26 cellular contexts compared by ENCODE assay signal in genomic region chr4:112931001-112931400, GRCh38.
"Had no signal": no experiment of that assay in that cellular context is flagged by ENCODE, and none has a peak within 500 bp of the region (broad histone marks: within the 10 kb centered on the region; RNA-seq: fewer than 3 reads in every experiment).

No MANE protein-coding gene starts in this region.

- H3K4me2 ChIP-seq: neural progenitor cell had no signal

- H3K4me1 ChIP-seq: prostate gland, right atrium auricular region had no signal

- H3K9ac ChIP-seq: neural progenitor cell had no signal

- H3K27me3 ChIP-seq: esophagus muscularis mucosa, heart right ventricle, neural progenitor cell, right atrium auricular region, tibial nerve had no signal

- H3K4me3 Mint-ChIP-seq: activated naive CD4-positive, alpha-beta T cell treated with anti-CD3 and anti-CD28 coated beads, Interleukin-2, amount 50 U/mL, for 24 hours; activated T-cell treated with anti-CD3 and anti-CD28 coated beads, Interleukin-2, amount 50 U/mL, for 72 hours; dendritic cell treated with granulocyte-macrophage colony-stimulating factor and Interleukin-4, amounts not matched to agents 40 ng/mL and 50 ng/mL, for 4 days; immature natural killer cell; naive B cell; neural progenitor cell had no signal

- H3K9me3 ChIP-seq: esophagus muscularis mucosa, heart right ventricle, left ventricle myocardium inferior, mucosa of descending colon, prostate gland, right atrium auricular region, tibial nerve had no signal

- H3K4me1 Mint-ChIP-seq: activated naive CD4-positive, alpha-beta T cell treated with anti-CD3 and anti-CD28 coated beads, Interleukin-2, amount 50 U/mL, for 24 hours; immature natural killer cell; naive B cell had no signal

- H3K9me3 Mint-ChIP-seq: activated naive CD4-positive, alpha-beta T cell treated with anti-CD3 and anti-CD28 coated beads, Interleukin-2, amount 50 U/mL, for 24 hours; activated T-cell treated with anti-CD3 and anti-CD28 coated beads, Interleukin-2, amount 50 U/mL, for 72 hours; dendritic cell treated with granulocyte-macrophage colony-stimulating factor and Interleukin-4, amounts not matched to agents 40 ng/mL and 50 ng/mL, for 4 days; neural progenitor cell had no signal

- H2AFZ ChIP-seq: neural progenitor cell had no signal

- H3K27ac Mint-ChIP-seq: activated naive CD4-positive, alpha-beta T cell treated with anti-CD3 and anti-CD28 coated beads, Interleukin-2, amount 50 U/mL, for 24 hours; activated T-cell treated with anti-CD3 and anti-CD28 coated beads, Interleukin-2, amount 50 U/mL, for 72 hours; dendritic cell treated with granulocyte-macrophage colony-stimulating factor and Interleukin-4, amounts not matched to agents 40 ng/mL and 50 ng/mL, for 4 days; neural progenitor cell had no signal

- DNase-seq: activated CD4-positive, alpha-beta T cell treated with anti-CD3 and anti-CD28 coated beads, Interleukin-2, amount 50 U/mL, for 4 hours; activated gamma-delta T cell; activated T-cell treated with anti-CD3 and anti-CD28 coated beads, Interleukin-2, amount 50 U/mL, for 72 hours; cerebellar nuclear complex; effector CD8-positive, alpha-beta T cell; heart right ventricle; immature natural killer cell; kidney glomerular epithelial cell; left ventricle myocardium inferior; mammary epithelial cell; mucosa of descending colon; naive B cell; stimulated activated CD4-positive, alpha-beta T cell treated with anti-CD3 and anti-CD28 coated beads, Interleukin-12 subunit alpha, Interleukin-12 subunit beta, amount 100 ng/mL, for 4 hours; stimulated activated CD4-positive, alpha-beta T cell treated with anti-CD3 and anti-CD28 coated beads, Interleukin-2, amount 100 ng/mL, for 24 hours; stimulated activated naive CD4-positive, alpha-beta T cell treated with Interleukin-2 at 50 U/mL for 16 hours; WERI-Rb-1 had no signal

- H3K27me3 Mint-ChIP-seq: dendritic cell treated with granulocyte-macrophage colony-stimulating factor and Interleukin-4, amounts not matched to agents 40 ng/mL and 50 ng/mL, for 4 days had no signal

- H3K36me3 Mint-ChIP-seq: activated naive CD4-positive, alpha-beta T cell treated with anti-CD3 and anti-CD28 coated beads, Interleukin-2, amount 50 U/mL, for 24 hours; immature natural killer cell; naive B cell had no signal

- FAIRE-seq: bronchial epithelial cell, endothelial cell of umbilical vein, urothelium cell line had no signal

- ATAC-seq: activated T-cell treated with anti-CD3 and anti-CD28 coated beads, Interleukin-2, amount 50 U/mL, for 72 hours; heart right ventricle; mucosa of descending colon had no signal

- H3K36me3 ChIP-seq: esophagus muscularis mucosa, heart right ventricle, left ventricle myocardium inferior, neural progenitor cell, prostate gland, right atrium auricular region, tibial nerve had no signal

- H3K4me3 ChIP-seq: esophagus muscularis mucosa, heart right ventricle, left ventricle myocardium inferior, mucosa of descending colon, neural progenitor cell, prostate gland, right atrium auricular region, tibial nerve had no signal

- H3K27ac ChIP-seq: esophagus muscularis mucosa, heart right ventricle, left ventricle myocardium inferior, neural progenitor cell, prostate gland, right atrium auricular region, tibial nerve, WERI-Rb-1 had no signal
